In genomic region chr17:37131064-37131463, GRCh38 we compare ENCODE assay signal across 17 cellular contexts.
A peak's percentile ranks its signal among the peaks of the same experiment; 100 is the strongest.
DNase-seq lines count a peak whose midpoint lies in the region; ATAC-seq, FAIRE-seq and TF ChIP-seq lines count a peak whose summit lies in the region.
"Had no signal": no experiment of that assay in that cellular context is flagged by ENCODE, and none has a peak within 500 bp of the region (broad histone marks: within the 10 kb centered on the region; RNA-seq: fewer than 3 reads in every experiment).

No MANE protein-coding gene starts in this region.

- H3K4me3 ChIP-seq in liver (ENCODE audit: low read depth in 1 of 3, low read length in 3 of 3) (no peak overlapping the region), HepG2 (replicated peaks in 1 of 3; ENCODE audit: insufficient read depth in 1 of 3, low read depth in 2 of 3, low read length in 3 of 3) (no peak overlapping the region), choroid plexus epithelial cell (ENCODE audit: low read depth, low read length) (no peak overlapping the region)
- H3K4me3 ChIP-seq: A549, heart right ventricle had no signal

- no peak overlapping the region for H3K4me2 ChIP-seq in HepG2 (ENCODE audit: low read depth, low read length)
- H3K4me2 ChIP-seq: A549 had no signal

- H3K36me3 ChIP-seq in liver (ENCODE audit: control insufficient read depth in 4 of 4, insufficient read depth in 3 of 4, low read depth in 1 of 4, low read length in 3 of 4) (peaks cover 1 to 26% (median 14%) of the 10 kb centered on the region in 4 donors), HepG2 (replicated peaks in 1 of 2; ENCODE audit: control insufficient read depth in 1 of 2, insufficient read depth in 2 of 2, low read length in 2 of 2) (peaks cover 3 to 66% of the 10 kb centered on the region in 2 experiments)

- TF ChIP-seq POLR2A in HepG2 (IDR thresholded peaks at IDR 0.05; ENCODE audit: insufficient read depth in 1 of 2, low read depth in 2 of 2, low read length in 2 of 2), result no peak

- no peak overlapping the region for H2AFZ ChIP-seq in HepG2 (ENCODE audit: low read length)

- intact Hi-C loops in HepG2 (cut with micrococcal nuclease; ENCODE audit: unreplicated experiment), result no loop called here
- intact Hi-C loops in left colon (cut with DNase I, micrococcal nuclease), result no loop called here

- H3K9me3 ChIP-seq in liver (ENCODE audit: control insufficient read depth in 4 of 4, low read length in 3 of 4) (no peaks in the 10 kb centered on the region), HepG2 (ENCODE audit: low read length) (no peaks in the 10 kb centered on the region)
- H3K9me3 ChIP-seq: A549, heart right ventricle had no signal

- DNase-seq in HepG2 (ENCODE audit: low spot score) (no peak), choroid plexus epithelial cell (ENCODE audit: low read depth) (peak; percentile 30), left colon (no peak), NCI-H1092 (lab: John Stamatoyannopoulos, UW) (no peak), AG20443 (ENCODE audit: low spot score) (no peak)
- DNase-seq in activated CD8-positive, alpha-beta T cell treated with anti-CD3 and anti-CD28 coated beads, Interleukin-2, amount 10 ng/mL, durations not matched to agents 7 days and 5 days, result no peak
- DNase-seq: activated naive CD4-positive, alpha-beta T cell treated with Interleukin-2 at 50 U/mL for 16 hours; Calu3; caudate nucleus; GOT3; heart right ventricle; NCI-H2171; stimulated activated CD4-positive, alpha-beta T cell treated with anti-CD3 and anti-CD28 coated beads, Interleukin-12 subunit alpha, Interleukin-12 subunit beta, amount 100 ng/mL, for 4 hours had no signal

- H4K20me1 ChIP-seq in HepG2 (ENCODE audit: insufficient read depth, low read length), result no peaks in the 10 kb centered on the region

- H3K27ac ChIP-seq in liver (ENCODE audit: low read depth in 1 of 2, low read length in 2 of 2) (no peak overlapping the region), HepG2 (ENCODE audit: extremely low read length, insufficient read depth, low read length) (no peak overlapping the region)
- H3K27ac ChIP-seq: A549, heart right ventricle, HL-60 had no signal

- 75% methylated on average over 2 of the region's 2 CpGs for WGBS in liver
- whole genome bisulfite sequencing in HepG2 (ENCODE audit: low lambda C conversion rate), result 83% methylated on average over 2 of the region's 2 CpGs

- no peaks in the 10 kb centered on the region for H3K27me3 Mint-ChIP-seq in activated CD8-positive, alpha-beta T cell treated with anti-CD3 and anti-CD28 coated beads, Interleukin-2, amount 10 ng/mL, durations not matched to agents 7 days and 5 days (ENCODE audit: low read depth)

- H3K9me3 Mint-ChIP-seq in activated CD8-positive, alpha-beta T cell treated with anti-CD3 and anti-CD28 coated beads, Interleukin-2, amount 10 ng/mL, durations not matched to agents 7 days and 5 days (ENCODE audit: insufficient read depth), result no peaks in the 10 kb centered on the region

- CTCF ChIA-PET in HepG2 (lab: Yijun Ruan, JAX; ENCODE audit: low intra/inter-chr PET ratio, low total read pairs), result no interaction called here
- CTCF ChIA-PET in activated CD8-positive, alpha-beta T cell treated with anti-CD3 and anti-CD28 coated beads, Interleukin-2, amount 10 ng/mL, durations not matched to agents 7 days and 5 days (lab: Charles Lee), result no interaction called here

- TF ChIP-seq EP300 in HepG2 (IDR thresholded peaks at IDR 0.05; ENCODE audit: low read depth in 2 of 2, low read length in 2 of 2) (no peak), HepG2 (CRISPR knock-in tag; IDR thresholded peaks at IDR 0.05; ENCODE audit: borderline replicate concordance) (no peak)

- TF ChIP-seq RAD21 in liver (IDR thresholded peaks at IDR 0.05) (no peak), HepG2 (CRISPR knock-in tag; IDR thresholded peaks at IDR 0.05) (no peak)

- in situ Hi-C loops in HepG2 (cut with HindIII; ENCODE audit: extremely low pct_ligation_motif_present, low pct_unique_long_range_greater_than_20kb), result no loop called here

- H3K27me3 ChIP-seq in liver (ENCODE audit: control insufficient read depth in 4 of 4, insufficient read depth in 4 of 4, low read length in 3 of 4) (no peaks in the 10 kb centered on the region), HepG2 (ENCODE audit: control insufficient read depth in 1 of 2, insufficient read depth in 2 of 2, low read length in 2 of 2) (no peaks in the 10 kb centered on the region)
- H3K27me3 ChIP-seq: heart right ventricle had no signal

- peaks cover 19% of the 10 kb centered on the region for H3K36me3 Mint-ChIP-seq in activated CD8-positive, alpha-beta T cell treated with anti-CD3 and anti-CD28 coated beads, Interleukin-2, amount 10 ng/mL, durations not matched to agents 7 days and 5 days (ENCODE audit: low read depth)

- no peak overlapping the region for H3K27ac Mint-ChIP-seq in activated CD8-positive, alpha-beta T cell treated with anti-CD3 and anti-CD28 coated beads, Interleukin-2, amount 10 ng/mL, durations not matched to agents 7 days and 5 days

- no peaks in the 10 kb centered on the region for H3K4me1 ChIP-seq in liver (ENCODE audit: control insufficient read depth in 4 of 4, insufficient read depth in 4 of 4, low read length in 3 of 4)
- H3K4me1 ChIP-seq in HepG2 (ENCODE audit: insufficient read depth, low read length), result peaks cover 12% of the 10 kb centered on the region

- H3K4me3 Mint-ChIP-seq in activated CD8-positive, alpha-beta T cell treated with anti-CD3 and anti-CD28 coated beads, Interleukin-2, amount 10 ng/mL, durations not matched to agents 7 days and 5 days, result no peak overlapping the region

- no TSS peak for BruUV-seq in HepG2 (replicated peaks; lab: Mats Ljungman, UMichigan)

- H3K9ac ChIP-seq in liver (ENCODE audit: low read depth in 1 of 2, low read length in 2 of 2) (no peak overlapping the region), HepG2 (ENCODE audit: insufficient read depth, low read depth, low read length) (no peak overlapping the region)

- POLR2A ChIA-PET in HepG2 (lab: Yijun Ruan, JAX), result no interaction called here
- POLR2A ChIA-PET in activated CD8-positive, alpha-beta T cell treated with anti-CD3 and anti-CD28 coated beads, Interleukin-2, amount 10 ng/mL, durations not matched to agents 7 days and 5 days (lab: Charles Lee), result no interaction called here

- no peaks in the 10 kb centered on the region for H3K4me1 Mint-ChIP-seq in activated CD8-positive, alpha-beta T cell treated with anti-CD3 and anti-CD28 coated beads, Interleukin-2, amount 10 ng/mL, durations not matched to agents 7 days and 5 days (ENCODE audit: low read depth)

- FAIRE-seq in HepG2 (lab: Jason Lieb, UNC), result no peak
- FAIRE-seq: A549 had no signal

- H3K79me2 ChIP-seq in HepG2 (ENCODE audit: insufficient read depth, low read length), result no peaks in the 10 kb centered on the region

- TF ChIP-seq CTCF in liver (IDR thresholded peaks at IDR 0.05; ENCODE audit: low read depth, low read length, missing input control) (no peak), HepG2 (CRISPR knock-in tag; IDR thresholded peaks at IDR 0.05) (no peak), choroid plexus epithelial cell (conservative IDR thresholded peaks at IDR 0.05; ENCODE audit: low read depth, low read length) (no peak)

- ATAC-seq in HepG2 (no peak), left colon (peak; percentile 64)
- no peak for ATAC-seq in activated CD8-positive, alpha-beta T cell treated with anti-CD3 and anti-CD28 coated beads, Interleukin-2, amount 10 ng/mL, durations not matched to agents 7 days and 5 days
- ATAC-seq in activated CD4-positive, CD25-positive, alpha-beta regulatory T cell treated with anti-CD3 and anti-CD28 coated beads, Interleukin-2, amount 50 U/mL, for 24 hours, result no peak
- ATAC-seq: A549, heart right ventricle had no signal

TF ChIP-seq in liver, 16 proteins besides CTCF, POLR2A, EP300 and RAD21:
- TF ChIP-seq, protein P1, sequence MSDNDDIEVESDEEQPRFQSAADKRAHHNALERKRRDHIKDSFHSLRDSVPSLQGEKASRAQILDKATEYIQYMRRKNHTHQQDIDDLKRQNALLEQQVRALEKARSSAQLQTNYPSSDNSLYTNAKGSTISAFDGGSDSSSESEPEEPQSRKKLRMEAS (IDR thresholded peaks at IDR 0.05), result no peak
- peak; percentile 39 for TF ChIP-seq NR2F2 (IDR thresholded peaks at IDR 0.05)
- TF ChIP-seq HNF4G (IDR thresholded peaks at IDR 0.05), result no peak
- no peak for TF ChIP-seq RXRA (IDR thresholded peaks at IDR 0.05)
- no peak for TF ChIP-seq FOXA2 (IDR thresholded peaks at IDR 0.05)
- TF ChIP-seq FOXA1 (IDR thresholded peaks at IDR 0.05), result no peak
- no peak for TF ChIP-seq JUND (IDR thresholded peaks at IDR 0.05)

TF ChIP-seq in HepG2, 621 proteins besides CTCF, POLR2A, EP300 and RAD21:
- TF ChIP-seq GATA4 (IDR thresholded peaks at IDR 0.05; ENCODE audit: borderline replicate concordance, low read depth), result no peak
- TF ChIP-seq RFX1 (IDR thresholded peaks at IDR 0.05), result no peak
- no peak for TF ChIP-seq ZNF12 (CRISPR knock-in tag; IDR thresholded peaks at IDR 0.05)
- TF ChIP-seq HOXD1 (CRISPR knock-in tag; IDR thresholded peaks at IDR 0.05), result no peak
- no peak for TF ChIP-seq ZBTB43 (CRISPR knock-in tag; conservative IDR thresholded peaks at IDR 0.05)
- TF ChIP-seq ATF1 (CRISPR knock-in tag; IDR thresholded peaks at IDR 0.05), result no peak
- TF ChIP-seq SP4 (CRISPR knock-in tag; IDR thresholded peaks at IDR 0.05), result no peak
